ENCODE assay signal across 30 cellular contexts in genomic region chr2:47519147-47519537, GRCh38. TPM values are rescaled to one million over a fixed set of nuclear protein-coding genes. Genes with fewer than 3 reads are reported as not detected.
DNase-seq lines count a peak whose midpoint lies in the region; ATAC-seq and TF ChIP-seq lines count a peak whose summit lies in the region.
"Had no signal": no experiment of that assay in that cellular context is flagged by ENCODE, and none has a peak within 500 bp of the region (broad histone marks: within the 10 kb centered on the region; RNA-seq: fewer than 3 reads in every experiment).

No MANE protein-coding gene starts in this region.

- peaks cover 12% of the 10 kb centered on the region; the same call in 1 of the 2 replicates for H3K36me3 ChIP-seq in BLaER1
- no peaks in the 10 kb centered on the region for H3K36me3 ChIP-seq in Loucy (ENCODE audit: insufficient read depth, low read length)
- no peaks in the 10 kb centered on the region for H3K36me3 ChIP-seq in neural progenitor cell
- H3K36me3 ChIP-seq: esophagus squamous epithelium, gastrocnemius medialis, right atrium auricular region, spleen had no signal

- H3K9me2 ChIP-seq in Loucy (replicated peaks; ENCODE audit: low read depth, low read length) = no peaks in the 10 kb centered on the region

- H3K9me3 Mint-ChIP-seq in brain (no peaks in the 10 kb centered on the region), neural progenitor cell (no peaks in the 10 kb centered on the region)
- H3K9me3 Mint-ChIP-seq: activated naive CD4-positive, alpha-beta T cell treated with anti-CD3 and anti-CD28 coated beads for 36 hours; stimulated activated naive CD8-positive, alpha-beta T cell treated with anti-CD3 and anti-CD28 coated beads, Interleukin-15, amount 100 ng/mL, for 72 hours had no signal

- H3K27ac ChIP-seq in BLaER1 = peak overlapping the region; percentile 93
- no peak overlapping the region for H3K27ac ChIP-seq in neural progenitor cell
- H3K27ac ChIP-seq: C4-2B, esophagus squamous epithelium, gastrocnemius medialis, right atrium auricular region, spleen had no signal

- DNase-seq in neural progenitor cell (ENCODE audit: low spot score) = no peak
- no peak for DNase-seq in NCI-H2081 (lab: John Stamatoyannopoulos, UW)
- DNase-seq in SKM-1 (lab: John Stamatoyannopoulos, UW; ENCODE audit: unreplicated experiment) = no peak
- DNase-seq: activated CD4-positive, alpha-beta T cell treated with anti-CD3 and anti-CD28 coated beads for 1 hour; activated naive CD4-positive, alpha-beta T cell treated with anti-CD3 and anti-CD28 coated beads for 36 hours; activated T-cell treated with anti-CD3 and anti-CD28 coated beads, Interleukin-2, amount 50 U/mL, for 48 hours; DMS153; esophagus squamous epithelium; gastrocnemius medialis; KG1; NCI-H1048; NCI-H187 treated with DMSO at 0.1 percent for 48 hours; OCI-M1; spleen; stimulated activated CD4-positive, alpha-beta T cell treated with anti-CD3 and anti-CD28 coated beads, Interleukin-4, amount 100 ng/mL, for 24 hours; stimulated activated naive CD8-positive, alpha-beta T cell treated with anti-CD3 and anti-CD28 coated beads, Interleukin-15, amount 100 ng/mL, for 72 hours; SW 1271; trophoblast cell had no signal

- H2AFZ ChIP-seq in Loucy (ENCODE audit: low read length) (no peak overlapping the region), neural progenitor cell (replicated peaks) (no peak overlapping the region)

- H3K4me1 Mint-ChIP-seq in brain = peaks cover 45% of the 10 kb centered on the region
- peaks cover 25% of the 10 kb centered on the region for H3K4me1 Mint-ChIP-seq in neural progenitor cell

- H3K4me3 ChIP-seq in BLaER1 = peak overlapping the region; percentile 76; the same call in 1 of the 2 replicates
- H3K4me3 ChIP-seq in Loucy (ENCODE audit: low read length, poor library complexity, severe bottlenecking) = peak overlapping the region; percentile 44
- H3K4me3 ChIP-seq in neural progenitor cell = no peak overlapping the region
- H3K4me3 ChIP-seq: esophagus squamous epithelium, gastrocnemius medialis, right atrium auricular region, spleen had no signal

- H4K20me1 ChIP-seq in BLaER1 = no peaks in the 10 kb centered on the region
- no peaks in the 10 kb centered on the region for H4K20me1 ChIP-seq in Loucy (ENCODE audit: insufficient read depth, low read length, poor library complexity, severe bottlenecking)
- no peaks in the 10 kb centered on the region for H4K20me1 ChIP-seq in neural progenitor cell (ENCODE audit: low read depth)

- no peaks in the 10 kb centered on the region for H3K79me2 ChIP-seq in Loucy (ENCODE audit: insufficient read depth, low read length)
- H3K79me2 ChIP-seq in neural progenitor cell (ENCODE audit: low read depth) = no peaks in the 10 kb centered on the region

- H3K27ac Mint-ChIP-seq in brain = peak overlapping the region in 4 of 5 experiments; percentile 22 to 99 (median 58)
- H3K27ac Mint-ChIP-seq in neural progenitor cell = no peak overlapping the region
- H3K27ac Mint-ChIP-seq: activated naive CD4-positive, alpha-beta T cell treated with anti-CD3 and anti-CD28 coated beads for 36 hours; stimulated activated naive CD8-positive, alpha-beta T cell treated with anti-CD3 and anti-CD28 coated beads, Interleukin-15, amount 100 ng/mL, for 72 hours had no signal

- peaks cover 3% of the 10 kb centered on the region for H3K27me3 Mint-ChIP-seq in brain
- peaks cover 2% of the 10 kb centered on the region for H3K27me3 Mint-ChIP-seq in neural progenitor cell (ENCODE audit: insufficient read depth, low read depth)
- H3K27me3 Mint-ChIP-seq: stimulated activated naive CD8-positive, alpha-beta T cell treated with anti-CD3 and anti-CD28 coated beads, Interleukin-15, amount 100 ng/mL, for 72 hours had no signal

- H3K36me3 Mint-ChIP-seq in brain = peaks cover 14% of the 10 kb centered on the region
- peaks cover 2% of the 10 kb centered on the region for H3K36me3 Mint-ChIP-seq in neural progenitor cell

- H3K4me1 ChIP-seq in BLaER1 (peaks cover 81% of the 10 kb centered on the region), Loucy (ENCODE audit: insufficient read depth, low read length, poor library complexity, severe bottlenecking) (peaks cover 44% of the 10 kb centered on the region), neural progenitor cell (peaks cover 37% of the 10 kb centered on the region)

- H3K9ac ChIP-seq in BLaER1 = peak overlapping the region; percentile 90; the same call in 1 of the 2 replicates
- H3K9ac ChIP-seq in Loucy (ENCODE audit: low read depth, low read length, poor library complexity, severe bottlenecking) = peak overlapping the region; percentile 68
- H3K9ac ChIP-seq in neural progenitor cell = no peak overlapping the region

- H3K4me3 Mint-ChIP-seq in brain = peak overlapping the region in 1 of 5 experiments; percentile 75
- H3K4me3 Mint-ChIP-seq in neural progenitor cell = no peak overlapping the region
- H3K4me3 Mint-ChIP-seq: activated naive CD4-positive, alpha-beta T cell treated with anti-CD3 and anti-CD28 coated beads for 36 hours had no signal

- ATAC-seq in HG03135 (IDR thresholded peaks at IDR 0.05; ENCODE audit: unreplicated experiment) (no peak), GM18873 (IDR thresholded peaks at IDR 0.05; ENCODE audit: low FRiP score, unreplicated experiment) (no peak)
- ATAC-seq: gastrocnemius medialis; HCT116; Right ventricle myocardium inferior; stimulated activated naive CD8-positive, alpha-beta T cell treated with anti-CD3 and anti-CD28 coated beads, Interleukin-15, amount 100 ng/mL, for 72 hours had no signal

- H3K27me3 ChIP-seq in BLaER1 (no peaks in the 10 kb centered on the region), Loucy (ENCODE audit: insufficient read depth, low read length, poor library complexity, severe bottlenecking) (no peaks in the 10 kb centered on the region), neural progenitor cell (no peaks in the 10 kb centered on the region)
- H3K27me3 ChIP-seq: gastrocnemius medialis, right atrium auricular region had no signal

- peak overlapping the region; percentile 98 for H3K4me2 ChIP-seq in BLaER1
- H3K4me2 ChIP-seq in Loucy (ENCODE audit: low read depth, low read length, poor library complexity, severe bottlenecking) = peak overlapping the region; percentile 70
- peak overlapping the region; percentile 65 for H3K4me2 ChIP-seq in neural progenitor cell

- H3K9me3 ChIP-seq in BLaER1 (no peaks in the 10 kb centered on the region), Loucy (ENCODE audit: insufficient read depth, low read depth, low read length) (no peaks in the 10 kb centered on the region), neural progenitor cell (ENCODE audit: low read depth) (no peaks in the 10 kb centered on the region)
- H3K9me3 ChIP-seq: esophagus squamous epithelium, gastrocnemius medialis, right atrium auricular region, spleen had no signal

- H3F3A ChIP-seq in Loucy (ENCODE audit: low read depth) (no peaks in the 10 kb centered on the region), neural progenitor cell (ENCODE audit: low read depth) (peaks cover 3% of the 10 kb centered on the region)

- TF ChIP-seq CTCF in Loucy (conservative IDR thresholded peaks at IDR 0.05; ENCODE audit: low read length) (no peak), brain (conservative IDR thresholded peaks at IDR 0.05) (no peak), neural progenitor cell (IDR thresholded peaks at IDR 0.05) (no peak)

RNA-seq across cellular contexts. Expression of gene KCNK12, which starts 51.6 kb away (rescaled TPM):
- polyA plus RNA-seq in brain (ENCODE audit: insufficient read depth, low read depth, low replicate concordance) = 4.7 TPM
- 0.19 and 3.1 TPM in 2 replicates for total RNA-seq in neural progenitor cell (ENCODE audit: low replicate concordance)
- total RNA-seq: A673, gastrocnemius medialis, lung microvascular endothelial cell, osteoblast, right atrium auricular region had no signal
